21 cellular contexts compared by ENCODE assay signal in the genomic region with DNA sequence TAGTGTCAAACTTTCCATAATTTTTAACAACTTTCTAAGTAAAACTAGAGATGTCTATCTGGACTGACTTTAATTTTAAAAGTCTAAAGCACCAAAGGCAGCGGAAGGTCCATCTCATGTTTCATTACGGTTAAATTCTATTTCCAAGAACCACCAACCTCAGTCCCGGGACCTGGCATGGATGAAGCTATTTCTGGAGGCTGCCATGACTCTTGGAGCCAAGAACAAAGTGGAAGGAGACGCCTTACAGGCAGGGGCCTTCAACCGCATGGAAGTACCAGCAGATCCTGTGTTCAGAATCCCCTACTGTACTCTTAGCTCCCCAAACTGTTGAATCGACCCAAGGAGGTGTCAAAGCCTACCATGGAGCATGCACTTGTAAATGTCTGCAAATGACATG.
"Had no signal": no experiment of that assay in that cellular context is flagged by ENCODE, and none has a peak within 500 bp of the region (broad histone marks: within the 10 kb centered on the region; RNA-seq: fewer than 3 reads in every experiment).

No MANE protein-coding gene starts in this region.

- H3K27me3 ChIP-seq: colonic mucosa, gastroesophageal sphincter, right lobe of liver, stomach, transverse colon had no signal

- DNase-seq: caudate nucleus; colonic mucosa; effector CD4-positive, alpha-beta T cell; glutamatergic neuron; immature natural killer cell; left ventricle myocardium inferior; mesendoderm; naive thymus-derived CD4-positive, alpha-beta T cell; nephron progenitor cell; retina; right lobe of liver; stimulated activated CD4-positive, alpha-beta T cell treated with anti-CD3 and anti-CD28 coated beads, Interleukin-2, amount 100 ng/mL, for 24 hours; stimulated activated CD4-positive, alpha-beta T cell treated with anti-CD3 and anti-CD28 coated beads, Interleukin-4, amount 100 ng/mL, for 4 hours; stimulated activated naive B cell treated with anti-CD40 and anti-IgM and Interleukin-4, amounts not matched to agents 10 μg/mL and 1 μg/mL and 100 μg/mL, for 72 hours; stomach; transverse colon had no signal

- H3K4me1 ChIP-seq: parathyroid adenoma, prostate gland, right lobe of liver had no signal

- H3K4me3 ChIP-seq: colonic mucosa, gastroesophageal sphincter, left ventricle myocardium inferior, lung, prostate gland, right lobe of liver, skin epidermis, stomach, transverse colon had no signal

- ATAC-seq: gastroesophageal sphincter; naive thymus-derived CD4-positive, alpha-beta T cell; right lobe of liver; stimulated activated naive B cell treated with anti-CD40 and anti-IgM and Interleukin-4, amounts not matched to agents 10 μg/mL and 1 μg/mL and 100 μg/mL, for 72 hours had no signal

- H3K9me3 ChIP-seq: colonic mucosa, gastroesophageal sphincter, left ventricle myocardium inferior, prostate gland, right lobe of liver, stomach, transverse colon had no signal

- H3K36me3 ChIP-seq: colonic mucosa, gastroesophageal sphincter, left ventricle myocardium inferior, prostate gland, right lobe of liver, stomach, transverse colon had no signal

- H3K27ac ChIP-seq: colonic mucosa, left ventricle myocardium inferior, parathyroid adenoma, prostate gland, right lobe of liver, stomach, transverse colon had no signal
